Comparison of ENCODE assay signal across 1 cellular context in genomic region chr17:40295471-40296457, GRCh38.
TF ChIP-seq lines count a peak whose summit lies in the region.

No MANE protein-coding gene starts in this region.

TF ChIP-seq in HepG2, 621 proteins besides CTCF, POLR2A, EP300 and RAD21:
- TF ChIP-seq, protein P1, sequence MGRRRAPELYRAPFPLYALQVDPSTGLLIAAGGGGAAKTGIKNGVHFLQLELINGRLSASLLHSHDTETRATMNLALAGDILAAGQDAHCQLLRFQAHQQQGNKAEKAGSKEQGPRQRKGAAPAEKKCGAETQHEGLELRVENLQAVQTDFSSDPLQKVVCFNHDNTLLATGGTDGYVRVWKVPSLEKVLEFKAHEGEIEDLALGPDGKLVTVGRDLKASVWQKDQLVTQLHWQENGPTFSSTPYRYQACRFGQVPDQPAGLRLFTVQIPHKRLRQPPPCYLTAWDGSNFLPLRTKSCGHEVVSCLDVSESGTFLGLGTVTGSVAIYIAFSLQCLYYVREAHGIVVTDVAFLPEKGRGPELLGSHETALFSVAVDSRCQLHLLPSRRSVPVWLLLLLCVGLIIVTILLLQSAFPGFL (CRISPR knock-in tag; IDR thresholded peaks at IDR 0.05): no peak
- TF ChIP-seq LCORL (IDR thresholded peaks at IDR 0.05): no peak
- TF ChIP-seq LCORL (CRISPR knock-in tag; IDR thresholded peaks at IDR 0.05): no peak
- no peak for TF ChIP-seq ZNF367 (CRISPR knock-in tag; IDR thresholded peaks at IDR 0.05; ENCODE audit: borderline replicate concordance)
- no peak for TF ChIP-seq HDAC6 (IDR thresholded peaks at IDR 0.05; ENCODE audit: low read depth, low read length)
- TF ChIP-seq TMF1 (CRISPR knock-in tag; IDR thresholded peaks at IDR 0.05; ENCODE audit: low read depth): no peak
- TF ChIP-seq ZNF547 (CRISPR knock-in tag; IDR thresholded peaks at IDR 0.05): no peak
